9 cellular contexts compared by ENCODE assay signal in genomic region chr15:57592426-57592825, GRCh38. TPM values are rescaled to one million over a fixed set of nuclear protein-coding genes. Genes with fewer than 3 reads are reported as not detected.
A peak's percentile ranks its signal among the peaks of the same experiment; 100 is the strongest.
DNase-seq lines count a peak whose midpoint lies in the region; ATAC-seq lines count a peak whose summit lies in the region.
"Had no signal": no experiment of that assay in that cellular context is flagged by ENCODE, and none has a peak within 500 bp of the region (broad histone marks: within the 10 kb centered on the region; RNA-seq: fewer than 3 reads in every experiment).

No MANE protein-coding gene starts in this region.

- H3K36me3 ChIP-seq in iPS-20b (ENCODE audit: insufficient read depth, low read depth, low read length), result no peaks in the 10 kb centered on the region

- H3K9ac ChIP-seq in iPS-20b (ENCODE audit: low read depth, low read length), result no peak overlapping the region

- peak overlapping the region; percentile 38 for H3K4me3 Mint-ChIP-seq in activated T-helper 1 cell treated with anti-CD3 and anti-CD28 coated beads, Interleukin-12 subunit alpha, Interleukin-12 subunit beta, Interleukin-2, Interleukin-4 antibody, amounts not matched to agents 30 ng/mL and 10 ng/mL and 1 ng/mL, durations not matched to agents 14 hours and 24 hours and 36 hours
- H3K4me3 Mint-ChIP-seq in stimulated activated memory B cell treated with anti-CD40 and anti-IgM and Interleukin-4, amounts not matched to agents 10 μg/mL and 1 μg/mL and 100 μg/mL, for 72 hours, result peak overlapping the region; percentile 47

- intact Hi-C loops in activated T-helper 1 cell treated with anti-CD3 and anti-CD28 coated beads, Interleukin-12 subunit alpha, Interleukin-12 subunit beta, Interleukin-2, Interleukin-4 antibody, amounts not matched to agents 30 ng/mL and 10 ng/mL and 1 ng/mL, durations not matched to agents 14 hours and 24 hours and 36 hours (cut with micrococcal nuclease), result no loop called here

- H3K9me3 ChIP-seq in iPS-20b (ENCODE audit: insufficient read depth, low read depth, low read length), result no peaks in the 10 kb centered on the region

- H3K27me3 Mint-ChIP-seq in activated T-helper 1 cell treated with anti-CD3 and anti-CD28 coated beads, Interleukin-12 subunit alpha, Interleukin-12 subunit beta, Interleukin-2, Interleukin-4 antibody, amounts not matched to agents 30 ng/mL and 10 ng/mL and 1 ng/mL, durations not matched to agents 14 hours and 24 hours and 36 hours (ENCODE audit: insufficient read depth), result peaks cover 48% of the 10 kb centered on the region
- H3K27me3 Mint-ChIP-seq in stimulated activated memory B cell treated with anti-CD40 and anti-IgM and Interleukin-4, amounts not matched to agents 10 μg/mL and 1 μg/mL and 100 μg/mL, for 72 hours, result peaks cover 24% of the 10 kb centered on the region

- no peaks in the 10 kb centered on the region for H3K9me3 Mint-ChIP-seq in activated T-helper 1 cell treated with anti-CD3 and anti-CD28 coated beads, Interleukin-12 subunit alpha, Interleukin-12 subunit beta, Interleukin-2, Interleukin-4 antibody, amounts not matched to agents 30 ng/mL and 10 ng/mL and 1 ng/mL, durations not matched to agents 14 hours and 24 hours and 36 hours
- no peaks in the 10 kb centered on the region for H3K9me3 Mint-ChIP-seq in stimulated activated memory B cell treated with anti-CD40 and anti-IgM and Interleukin-4, amounts not matched to agents 10 μg/mL and 1 μg/mL and 100 μg/mL, for 72 hours

- H3K27me3 ChIP-seq in iPS-20b (ENCODE audit: insufficient read depth, low read length), result peaks cover 43% of the 10 kb centered on the region

- H3K4me3 ChIP-seq in iPS-20b (ENCODE audit: low read length), result peak overlapping the region; percentile 77

- peaks cover 2% of the 10 kb centered on the region for H3K36me3 Mint-ChIP-seq in activated T-helper 1 cell treated with anti-CD3 and anti-CD28 coated beads, Interleukin-12 subunit alpha, Interleukin-12 subunit beta, Interleukin-2, Interleukin-4 antibody, amounts not matched to agents 30 ng/mL and 10 ng/mL and 1 ng/mL, durations not matched to agents 14 hours and 24 hours and 36 hours (ENCODE audit: low read depth)
- no peaks in the 10 kb centered on the region for H3K36me3 Mint-ChIP-seq in stimulated activated memory B cell treated with anti-CD40 and anti-IgM and Interleukin-4, amounts not matched to agents 10 μg/mL and 1 μg/mL and 100 μg/mL, for 72 hours

- H3K27ac Mint-ChIP-seq in activated T-helper 1 cell treated with anti-CD3 and anti-CD28 coated beads, Interleukin-12 subunit alpha, Interleukin-12 subunit beta, Interleukin-2, Interleukin-4 antibody, amounts not matched to agents 30 ng/mL and 10 ng/mL and 1 ng/mL, durations not matched to agents 14 hours and 24 hours and 36 hours, result no peak overlapping the region
- no peak overlapping the region for H3K27ac Mint-ChIP-seq in stimulated activated memory B cell treated with anti-CD40 and anti-IgM and Interleukin-4, amounts not matched to agents 10 μg/mL and 1 μg/mL and 100 μg/mL, for 72 hours

- no peak for ATAC-seq in stimulated activated memory B cell treated with anti-CD40 and anti-IgM and Interleukin-4, amounts not matched to agents 10 μg/mL and 1 μg/mL and 100 μg/mL, for 72 hours
- ATAC-seq in HG02571 (IDR thresholded peaks at IDR 0.05; ENCODE audit: unreplicated experiment), result no peak

- no peak overlapping the region for H3K27ac ChIP-seq in iPS-20b (ENCODE audit: low read length)
- H3K27ac ChIP-seq: 22Rv1 had no signal

- DNase-seq in DMS53 (lab: John Stamatoyannopoulos, UW) (peak; percentile 3), DMS53 treated with DMSO at 0.1 percent for 48 hours (lab: John Stamatoyannopoulos, UW; ENCODE audit: unreplicated experiment) (no peak), HK-2 (ENCODE audit: unreplicated experiment) (no peak), SW480 (ENCODE audit: low spot score) (no peak)
- DNase-seq in activated T-helper 1 cell treated with anti-CD3 and anti-CD28 coated beads, Interleukin-12 subunit alpha, Interleukin-12 subunit beta, Interleukin-2, Interleukin-4 antibody, amounts not matched to agents 30 ng/mL and 10 ng/mL and 1 ng/mL, durations not matched to agents 14 hours and 24 hours and 36 hours (ENCODE audit: low spot score), result no peak

- peaks cover 3% of the 10 kb centered on the region; the same call in 1 of the 2 replicates for H3K4me1 ChIP-seq in iPS-20b (ENCODE audit: insufficient read depth, low read length)

- H3K4me1 Mint-ChIP-seq in activated T-helper 1 cell treated with anti-CD3 and anti-CD28 coated beads, Interleukin-12 subunit alpha, Interleukin-12 subunit beta, Interleukin-2, Interleukin-4 antibody, amounts not matched to agents 30 ng/mL and 10 ng/mL and 1 ng/mL, durations not matched to agents 14 hours and 24 hours and 36 hours (ENCODE audit: low read depth), result peaks cover 7% of the 10 kb centered on the region
- H3K4me1 Mint-ChIP-seq in stimulated activated memory B cell treated with anti-CD40 and anti-IgM and Interleukin-4, amounts not matched to agents 10 μg/mL and 1 μg/mL and 100 μg/mL, for 72 hours, result peaks cover 32% of the 10 kb centered on the region

RNA-seq across cellular contexts. Expression of gene MYZAP, which starts 0.7 kb away (rescaled TPM):
- total RNA-seq in activated T-helper 1 cell treated with anti-CD3 and anti-CD28 coated beads, Interleukin-12 subunit alpha, Interleukin-12 subunit beta, Interleukin-2, Interleukin-4 antibody, amounts not matched to agents 30 ng/mL and 10 ng/mL and 1 ng/mL, durations not matched to agents 14 hours and 24 hours and 36 hours, result not detected in 2 replicates
